In the genomic region with DNA sequence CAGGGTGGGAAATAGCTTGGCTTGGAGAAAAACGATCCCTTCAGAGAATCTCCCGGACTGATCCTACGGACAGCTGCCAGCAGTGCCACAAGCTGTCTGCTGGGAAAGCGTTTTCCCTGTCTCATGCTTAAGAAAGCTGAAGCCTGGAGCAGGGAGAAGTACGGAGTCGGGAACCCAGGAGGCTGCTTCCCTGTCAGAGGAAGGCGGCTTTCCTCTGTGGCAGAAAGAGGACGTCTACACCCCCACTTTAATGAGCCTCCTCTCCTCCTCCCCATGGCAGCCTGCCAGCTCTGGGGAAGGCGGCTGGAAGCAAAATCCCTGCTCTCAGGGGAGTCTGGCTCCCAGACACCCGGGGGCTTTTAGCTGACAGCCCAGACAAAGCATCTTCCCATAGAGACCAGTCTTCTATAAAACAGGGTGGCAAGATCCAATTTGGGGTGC, we compare ENCODE assay signal across 1 cellular context.
TF ChIP-seq lines count a peak whose summit lies in the region.

No MANE protein-coding gene starts in this region.

TF ChIP-seq in IMR-90, 13 proteins besides CTCF, POLR2A, EP300 and RAD21 (continued from another document):
- TF ChIP-seq CHD1 (IDR thresholded peaks at IDR 0.05; ENCODE audit: low read depth, low read length): no peak
- no peak for TF ChIP-seq RCOR1 (IDR thresholded peaks at IDR 0.05; ENCODE audit: insufficient replicate concordance, low read length)
- TF ChIP-seq RFX5 (IDR thresholded peaks at IDR 0.05; ENCODE audit: low read depth, low read length): no peak
- no peak for TF ChIP-seq SMC3 (IDR thresholded peaks at IDR 0.05; ENCODE audit: low read depth, low read length)
- TF ChIP-seq, protein P1, sequence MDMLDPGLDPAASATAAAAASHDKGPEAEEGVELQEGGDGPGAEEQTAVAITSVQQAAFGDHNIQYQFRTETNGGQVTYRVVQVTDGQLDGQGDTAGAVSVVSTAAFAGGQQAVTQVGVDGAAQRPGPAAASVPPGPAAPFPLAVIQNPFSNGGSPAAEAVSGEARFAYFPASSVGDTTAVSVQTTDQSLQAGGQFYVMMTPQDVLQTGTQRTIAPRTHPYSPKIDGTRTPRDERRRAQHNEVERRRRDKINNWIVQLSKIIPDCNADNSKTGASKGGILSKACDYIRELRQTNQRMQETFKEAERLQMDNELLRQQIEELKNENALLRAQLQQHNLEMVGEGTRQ (IDR thresholded peaks at IDR 0.05; ENCODE audit: low read depth, low read length): no peak
